ENCODE assay signal across 19 cellular contexts in genomic region chr4:78446607-78447006, GRCh38.
"Had no signal": no experiment of that assay in that cellular context is flagged by ENCODE, and none has a peak within 500 bp of the region (broad histone marks: within the 10 kb centered on the region; RNA-seq: fewer than 3 reads in every experiment).

No MANE protein-coding gene starts in this region.

- ATAC-seq: effector memory CD8-positive, alpha-beta T cell; foreskin keratinocyte; gastrocnemius medialis; heart right ventricle; left cardiac atrium; left lung; left ventricle myocardium superior; lower lobe of right lung; mucosa of descending colon; naive thymus-derived CD8-positive, alpha-beta T cell had no signal

- DNase-seq: dermis blood vessel endothelial cell; dorsolateral prefrontal cortex; effector CD8-positive, alpha-beta T cell; effector memory CD8-positive, alpha-beta T cell; endodermal cell; foreskin keratinocyte; gastrocnemius medialis; glutamatergic neuron; head of caudate nucleus; heart right ventricle; hippocampal formation; left cardiac atrium; left lung; left ventricle myocardium superior; lower lobe of right lung; mesenchymal stem cell; mucosa of descending colon; naive B cell; naive thymus-derived CD8-positive, alpha-beta T cell had no signal
